9 cellular contexts compared by ENCODE assay signal in genomic region chr10:63712717-63713115, GRCh38.
DNase-seq lines count a peak whose midpoint lies in the region; ATAC-seq and TF ChIP-seq lines count a peak whose summit lies in the region.
"Had no signal": no experiment of that assay in that cellular context is flagged by ENCODE, and none has a peak within 500 bp of the region (broad histone marks: within the 10 kb centered on the region; RNA-seq: fewer than 3 reads in every experiment).

No MANE protein-coding gene starts in this region.

- H3K9me3 ChIP-seq in BE2C: no peaks in the 10 kb centered on the region
- H3K9me3 ChIP-seq in SK-N-MC (ENCODE audit: low read depth, low read length): no peaks in the 10 kb centered on the region
- no peaks in the 10 kb centered on the region for H3K9me3 ChIP-seq in osteoblast (ENCODE audit: low read depth, low read length)

- ATAC-seq in GM19395 (IDR thresholded peaks at IDR 0.05; ENCODE audit: unreplicated experiment) (no peak), GM21786 (IDR thresholded peaks at IDR 0.05; ENCODE audit: unreplicated experiment) (no peak), HG02678 (IDR thresholded peaks at IDR 0.05; ENCODE audit: unreplicated experiment) (no peak)

- H3K4me1 ChIP-seq in BE2C: peaks cover 44% of the 10 kb centered on the region
- peaks cover 29% of the 10 kb centered on the region for H3K4me1 ChIP-seq in osteoblast (ENCODE audit: insufficient read depth, low read length)

- peak overlapping the region; percentile 17 for H3K4me2 ChIP-seq in osteoblast (ENCODE audit: insufficient read depth, low read length)

- H3K27me3 ChIP-seq in BE2C: no peaks in the 10 kb centered on the region
- no peaks in the 10 kb centered on the region for H3K27me3 ChIP-seq in osteoblast (ENCODE audit: insufficient read depth, low read length)

- no peak overlapping the region for H3K9ac ChIP-seq in SK-N-MC (ENCODE audit: insufficient read length)

- no peak for DNase-seq in BE2C
- DNase-seq in SK-N-MC (ENCODE audit: low read depth, low spot score): no peak
- DNase-seq in fibroblast of villous mesenchyme (ENCODE audit: low read depth): peak; percentile 43
- no peak for DNase-seq in osteoblast (ENCODE audit: insufficient read length, low spot score, missing footprints)
- DNase-seq in NCI-H1436 (lab: John Stamatoyannopoulos, UW): no peak
- DNase-seq: activated CD4-positive, alpha-beta memory T cell treated with anti-CD3 and anti-CD28 coated beads for 36 hours had no signal

- peak overlapping the region; percentile 5; the same call in 1 of the 2 replicates for H3K27ac ChIP-seq in SK-N-MC
- H3K27ac ChIP-seq in osteoblast (ENCODE audit: low read depth, low read length): peak overlapping the region; percentile 49

- no peak overlapping the region for H2AFZ ChIP-seq in osteoblast (ENCODE audit: low read length)

- H4K20me1 ChIP-seq in osteoblast (ENCODE audit: insufficient read depth, low read length): no peaks in the 10 kb centered on the region

- H3K4me3 ChIP-seq in BE2C (ENCODE audit: low read depth, low read length) (peak overlapping the region; percentile 32), SK-N-MC (peak overlapping the region; percentile 54), fibroblast of villous mesenchyme (ENCODE audit: low read depth, low read length) (no peak overlapping the region), osteoblast (ENCODE audit: insufficient read depth, low read length) (no peak overlapping the region)

- H3K79me2 ChIP-seq in osteoblast (ENCODE audit: insufficient read depth, low read length): no peaks in the 10 kb centered on the region

- TF ChIP-seq CTCF in BE2C (IDR thresholded peaks at IDR 0.05; ENCODE audit: low read depth, low read length) (no peak), fibroblast of villous mesenchyme (IDR thresholded peaks at IDR 0.05; ENCODE audit: insufficient read depth, low read depth, low read length) (no peak), osteoblast (IDR thresholded peaks at IDR 0.05; ENCODE audit: extremely low read depth, low read depth, low read length) (no peak)

- H3K36me3 ChIP-seq in BE2C (no peaks in the 10 kb centered on the region), SK-N-MC (ENCODE audit: insufficient read depth, low read length) (no peaks in the 10 kb centered on the region), osteoblast (ENCODE audit: insufficient read depth, low read length) (no peaks in the 10 kb centered on the region)

Comparison
In these comparisons a context has a peak if more than half of its experiments do, and no peak if none do; other contexts are left out.
1. H3K4me3 ChIP-seq: peak in BE2C (single experiment) and SK-N-MC (single experiment); none in fibroblast of villous mesenchyme (single experiment) and osteoblast (single experiment).